Comparison of ENCODE assay signal across 8 cellular contexts in the genomic region with DNA sequence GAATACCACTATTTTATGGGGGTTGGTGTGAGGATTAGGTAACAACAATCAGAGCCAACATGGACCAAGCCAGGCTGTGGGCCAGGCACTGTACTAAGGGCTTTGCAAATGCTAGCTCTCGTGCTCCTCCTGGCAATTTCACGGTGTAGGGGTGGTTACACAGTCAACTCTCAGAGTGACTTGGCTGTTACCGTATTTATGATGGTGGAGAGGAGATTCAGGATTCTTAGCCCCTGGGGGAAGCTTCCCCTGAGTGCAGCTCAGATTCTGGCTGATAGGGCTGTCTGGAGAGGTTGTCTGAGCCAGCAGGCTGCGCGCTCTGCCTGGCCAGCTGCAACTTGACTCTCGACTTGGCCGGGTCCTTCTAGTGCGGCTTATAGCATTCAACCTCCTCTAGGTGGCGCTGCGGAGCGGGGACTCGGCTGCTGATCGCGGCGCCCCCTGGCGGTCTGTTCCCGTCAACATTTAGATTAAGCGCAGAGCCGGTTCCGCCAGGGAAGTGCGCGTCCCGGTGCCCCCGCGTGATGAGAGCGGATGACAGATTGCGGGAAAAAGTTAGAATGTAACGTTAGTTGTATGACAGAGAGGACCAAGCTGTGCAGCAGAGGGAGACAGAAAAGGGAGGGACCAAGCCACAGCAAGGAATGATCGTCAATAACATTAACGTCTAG. TPM values are rescaled to one million over a fixed set of nuclear protein-coding genes. Genes with fewer than 3 reads are reported as not detected.
A peak's percentile ranks its signal among the peaks of the same experiment; 100 is the strongest.
DNase-seq lines count a peak whose midpoint lies in the region; ATAC-seq and TF ChIP-seq lines count a peak whose summit lies in the region.

No MANE protein-coding gene starts in this region.

- BruUV-seq in Calu3 (replicated peaks; lab: Mats Ljungman, UMichigan), result no TSS peak

- CTCF ChIA-PET in Calu3 (lab: Charles Lee), result interaction anchor here (0.6 to 2.7 kb wide), 16 partner anchors 10 to 310 kb away, joined by 3 to 22 read pairs (median 4); a partner anchor contains a TSS
- CTCF ChIA-PET in activated CD4-positive, alpha-beta T cell treated with anti-CD3 and anti-CD28 coated beads for 36 hours (lab: Charles Lee), result interaction anchor here (0.6 to 5.8 kb wide), 52 partner anchors 9 to 941 kb away, joined by 3 to 60 read pairs (median 4); a partner anchor contains a TSS

- TF ChIP-seq CTCF in Calu3 (IDR thresholded peaks at IDR 0.05; ENCODE audit: unreplicated experiment), result peak; percentile 100

- POLR2A ChIA-PET in activated CD4-positive, alpha-beta T cell treated with anti-CD3 and anti-CD28 coated beads for 36 hours (lab: Charles Lee), result no interaction called here

- intact Hi-C loops in Calu3 (cut with micrococcal nuclease; ENCODE audit: unreplicated experiment), result loop anchor here (1.0 to 5.0 kb wide), 2 partner anchors 74 to 310 kb away; no protein-coding TSS in a partner anchor
- intact Hi-C loops in activated CD4-positive, alpha-beta T cell treated with anti-CD3 and anti-CD28 coated beads for 36 hours (cut with DNase I, micrococcal nuclease), result loop anchor here (1.0 to 2.0 kb wide), 4 partner anchors 74 to 343 kb away; no protein-coding TSS in a partner anchor

- peak overlapping the region; percentile 4 for H3K4me3 Mint-ChIP-seq in Calu3 (ENCODE audit: low read depth, unreplicated experiment)
- H3K4me3 Mint-ChIP-seq in activated CD4-positive, alpha-beta T cell treated with anti-CD3 and anti-CD28 coated beads for 36 hours, result no peak overlapping the region

- peak overlapping the region; percentile 6 for H3K27ac Mint-ChIP-seq in Calu3 (ENCODE audit: unreplicated experiment)
- H3K27ac Mint-ChIP-seq in activated CD4-positive, alpha-beta T cell treated with anti-CD3 and anti-CD28 coated beads for 36 hours, result no peak overlapping the region

- DNase-seq in Calu3 (peak; percentile 95), NCI-H524 (lab: John Stamatoyannopoulos, UW) (peak; percentile 80 to 92), cerebellar cortex (ENCODE audit: low spot score) (peak; percentile 77), left lobe of liver (ENCODE audit: low spot score) (peak; percentile 93)
- DNase-seq in activated CD4-positive, alpha-beta T cell treated with anti-CD3 and anti-CD28 coated beads for 36 hours, result peak; percentile 97
- peak; percentile 96 for DNase-seq in stimulated activated CD4-positive, alpha-beta T cell treated with anti-CD3 and anti-CD28 coated beads, Interleukin-4, amount 100 ng/mL, for 24 hours

- H3K4me1 Mint-ChIP-seq in Calu3 (ENCODE audit: low read depth, unreplicated experiment), result peaks cover 17% of the 10 kb centered on the region
- peaks cover 28% of the 10 kb centered on the region for H3K4me1 Mint-ChIP-seq in activated CD4-positive, alpha-beta T cell treated with anti-CD3 and anti-CD28 coated beads for 36 hours

- peak; percentile 30 for ATAC-seq in HG03108 (IDR thresholded peaks at IDR 0.05; ENCODE audit: unreplicated experiment)
- peak; percentile 58 for ATAC-seq in activated CD4-positive, alpha-beta T cell treated with anti-CD3 and anti-CD28 coated beads for 36 hours
- peak; percentile 99 for ATAC-seq in left lobe of liver
- no peak for ATAC-seq in HG03521 (IDR thresholded peaks at IDR 0.05; ENCODE audit: unreplicated experiment)

- no peaks in the 10 kb centered on the region for H3K36me3 Mint-ChIP-seq in Calu3 (ENCODE audit: insufficient read depth, unreplicated experiment)
- no peaks in the 10 kb centered on the region for H3K36me3 Mint-ChIP-seq in activated CD4-positive, alpha-beta T cell treated with anti-CD3 and anti-CD28 coated beads for 36 hours (ENCODE audit: low read depth)

- H3K9me3 Mint-ChIP-seq in Calu3 (ENCODE audit: low read depth, unreplicated experiment), result no peaks in the 10 kb centered on the region
- no peaks in the 10 kb centered on the region for H3K9me3 Mint-ChIP-seq in activated CD4-positive, alpha-beta T cell treated with anti-CD3 and anti-CD28 coated beads for 36 hours (ENCODE audit: low read depth)

- H3K27me3 Mint-ChIP-seq in Calu3 (ENCODE audit: unreplicated experiment), result peaks cover 57% of the 10 kb centered on the region
- H3K27me3 Mint-ChIP-seq in activated CD4-positive, alpha-beta T cell treated with anti-CD3 and anti-CD28 coated beads for 36 hours, result peaks cover 2% of the 10 kb centered on the region

RNA-seq across cellular contexts. Expression of a gene that starts 4.5 kb away (rescaled TPM):
- total RNA-seq in Calu3 (2022) (0.54 TPM in 1 of 2 replicates, not detected in the other), left lobe of liver (2.7 TPM)
- 1 to 10 TPM; 3.8 to 3.9 TPM for total RNA-seq in activated CD4-positive, alpha-beta T cell treated with anti-CD3 and anti-CD28 coated beads for 36 hours

RNA-seq across cellular contexts. Expression of a gene that starts 39.4 kb away (rescaled TPM):
- total RNA-seq in Calu3 (2022) (not detected in 2 replicates), left lobe of liver (0.81 TPM)
- total RNA-seq in activated CD4-positive, alpha-beta T cell treated with anti-CD3 and anti-CD28 coated beads for 36 hours, result not detected

RNA-seq across cellular contexts. Expression of a gene that starts 57.2 kb away (rescaled TPM):
- total RNA-seq in Calu3 (2022) (not detected in 2 replicates), left lobe of liver (1.1 TPM)
- total RNA-seq in activated CD4-positive, alpha-beta T cell treated with anti-CD3 and anti-CD28 coated beads for 36 hours, result under 1 TPM; 0.30 to 0.54 TPM
